Comparison of ENCODE assay signal across 26 cellular contexts in genomic region chr3:159148466-159148865, GRCh38.
"Had no signal": no experiment of that assay in that cellular context is flagged by ENCODE, and none has a peak within 500 bp of the region (broad histone marks: within the 10 kb centered on the region; RNA-seq: fewer than 3 reads in every experiment).

No MANE protein-coding gene starts in this region.

- H3K4me3 ChIP-seq: stomach, suprapubic skin, testis, thoracic aorta, thyroid gland, tibial artery, tibial nerve, transverse colon, upper lobe of left lung, upper lobe of right lung, uterus, vagina had no signal

- ATAC-seq: stimulated activated effector memory CD8-positive, alpha-beta T cell treated with anti-CD3 and anti-CD28 coated beads, Interleukin-12 subunit alpha, Interleukin-12 subunit beta, amount 100 ng/mL, for 72 hours; stimulated activated memory B cell treated with anti-CD40 and anti-IgM and Interleukin-4, amounts not matched to agents 10 μg/mL and 1 μg/mL and 100 μg/mL, for 72 hours; stimulated activated naive B cell treated with anti-CD40 and anti-IgM and Interleukin-4, amounts not matched to agents 10 μg/mL and 1 μg/mL and 100 μg/mL, for 72 hours; stimulated activated naive CD8-positive, alpha-beta T cell treated with anti-CD3 and anti-CD28 coated beads, Interleukin-15, amount 100 ng/mL, for 72 hours; stimulated activated naive CD8-positive, alpha-beta T cell treated with anti-CD3 and anti-CD28 coated beads, Interleukin-15, Interleukin-2, amounts not matched to agents 100 U/mL and 50 U/mL, for 24 hours; upper lobe of right lung had no signal

- H3K9me3 ChIP-seq: stomach, suprapubic skin, testis, thoracic aorta, thyroid gland, tibial artery, tibial nerve, transverse colon, upper lobe of left lung, upper lobe of right lung, uterus, vagina had no signal

- DNase-seq: stimulated activated CD4-positive, alpha-beta T cell treated with anti-CD3 and anti-CD28 coated beads, Interleukin-4, amount 100 ng/mL, for 1 hour; stimulated activated CD4-positive, alpha-beta T cell treated with anti-CD3 and anti-CD28 coated beads, Interleukin-4, amount 100 ng/mL, for 24 hours; stimulated activated CD4-positive, alpha-beta T cell treated with anti-CD3 and anti-CD28 coated beads, Interleukin-4, amount 100 ng/mL, for 4 hours; stimulated activated CD8-positive, alpha-beta memory T cell treated with anti-CD3 and anti-CD28 coated beads, Interleukin-4, amount 100 ng/mL, for 48 hours; stimulated activated naive B cell treated with anti-CD40 and anti-IgM and Interleukin-4, amounts not matched to agents 10 μg/mL and 1 μg/mL and 100 μg/mL, for 72 hours; stimulated activated naive CD4-positive, alpha-beta T cell; stimulated activated naive CD4-positive, alpha-beta T cell treated with Interleukin-2 at 50 U/mL for 16 hours; stimulated activated naive CD8-positive, alpha-beta T cell treated with anti-CD3 and anti-CD28 coated beads, Interleukin-15, amount 100 ng/mL, for 72 hours; stimulated activated naive CD8-positive, alpha-beta T cell treated with anti-CD3 and anti-CD28 coated beads, Interleukin-15, Interleukin-2, amounts not matched to agents 100 U/mL and 50 U/mL, for 24 hours; stomach; substantia nigra; testis; thyroid gland; tibial artery; transverse colon; trophoblast cell; upper lobe of left lung; upper lobe of right lung; uterus had no signal

- FAIRE-seq: urothelium cell line had no signal

- H3K27me3 ChIP-seq: stomach, suprapubic skin, testis, thyroid gland, tibial artery, tibial nerve, transverse colon, upper lobe of left lung, upper lobe of right lung, uterus, vagina had no signal

- H3K36me3 ChIP-seq: stomach, suprapubic skin, thoracic aorta, thyroid gland, tibial artery, tibial nerve, transverse colon, upper lobe of left lung, upper lobe of right lung, uterus, vagina had no signal

- H3K4me1 ChIP-seq: stomach, suprapubic skin, testis, thyroid gland, tibial artery, tibial nerve, transverse colon, upper lobe of left lung, upper lobe of right lung, uterus, vagina had no signal

- H3K27ac ChIP-seq: stomach, suprapubic skin, testis, thoracic aorta, thyroid gland, tibial artery, tibial nerve, transverse colon, upper lobe of left lung, upper lobe of right lung, uterus, vagina had no signal
